8 cellular contexts compared by ENCODE assay signal in genomic region chr7:90594791-90595317, GRCh38. TPM values are rescaled to one million over a fixed set of nuclear protein-coding genes. Genes with fewer than 3 reads are reported as not detected.
DNase-seq lines count a peak whose midpoint lies in the region; ATAC-seq and TF ChIP-seq lines count a peak whose summit lies in the region.

No MANE protein-coding gene starts in this region.

- H3K4me1 Mint-ChIP-seq in activated T-cell treated with anti-CD3 and anti-CD28 coated beads, Interleukin-2, amount 50 U/mL, for 72 hours (ENCODE audit: low read depth), result peaks cover 21% of the 10 kb centered on the region
- peaks cover 12% of the 10 kb centered on the region for H3K4me1 Mint-ChIP-seq in activated T-cell treated with anti-CD3 and anti-CD28 coated beads, Interleukin-2, amount 50 U/mL, for 4 hours (ENCODE audit: low read depth)
- peaks cover 9 to 18% (median 18%) of the 10 kb centered on the region in 3 donors for H3K4me1 Mint-ChIP-seq in T-cell

- H3K27ac ChIP-seq in heart right ventricle (peak overlapping the region; percentile 80 to 91 (median 84)), sigmoid colon (peak overlapping the region; percentile 79 to 86 (median 85))

- POLR2A ChIA-PET in T-cell (lab: Charles Lee), result no interaction called here

- peak in 1 of 4 donors; percentile 25 for TF ChIP-seq EP300 in sigmoid colon (IDR thresholded peaks at IDR 0.05)

- no peak for ATAC-seq in activated T-cell treated with anti-CD3 and anti-CD28 coated beads, Interleukin-2, amount 50 U/mL, for 72 hours (replicated peaks in 1 of 2)
- ATAC-seq in activated T-cell treated with anti-CD3 and anti-CD28 coated beads, Interleukin-2, amount 50 U/mL, for 4 hours, result no peak
- ATAC-seq in T-cell (replicated peaks in 1 of 4), result no peak
- ATAC-seq in heart right ventricle, result peak; percentile 24 to 86 (median 70)

- H3K27me3 ChIP-seq in heart right ventricle, result peaks cover 0 to 5% (median 0%) of the 10 kb centered on the region in 7 donors
- H3K27me3 ChIP-seq in sigmoid colon, result no peaks in the 10 kb centered on the region

- peaks cover 47% of the 10 kb centered on the region for H3K27me3 Mint-ChIP-seq in activated T-cell treated with anti-CD3 and anti-CD28 coated beads, Interleukin-2, amount 50 U/mL, for 72 hours (ENCODE audit: low read depth)
- H3K27me3 Mint-ChIP-seq in activated T-cell treated with anti-CD3 and anti-CD28 coated beads, Interleukin-2, amount 50 U/mL, for 4 hours (ENCODE audit: low read depth), result peaks cover 38% of the 10 kb centered on the region
- H3K27me3 Mint-ChIP-seq in T-cell, result peaks cover 28 to 45% of the 10 kb centered on the region in 2 donors

- no peak for DNase-seq in activated T-cell treated with anti-CD3 and anti-CD28 coated beads, Interleukin-2, amount 50 U/mL, for 72 hours
- no peak for DNase-seq in activated T-cell treated with anti-CD3 and anti-CD28 coated beads, Interleukin-2, amount 50 U/mL, for 4 hours
- no peak for DNase-seq in T-cell
- peak; percentile 19 to 71 for DNase-seq in heart right ventricle
- peak; percentile 77 for DNase-seq in sigmoid colon
- DNase-seq in COLO668 (lab: John Stamatoyannopoulos, UW; ENCODE audit: unreplicated experiment), result no peak
- DNase-seq in SIG-M5 treated with dmso at 0.1 percent for 504 hours (lab: John Stamatoyannopoulos, UW; ENCODE audit: unreplicated experiment), result no peak
- DNase-seq in GM19238 (ENCODE audit: insufficient read length, low spot score), result no peak

- H3K9me3 ChIP-seq in heart right ventricle (no peaks in the 10 kb centered on the region), sigmoid colon (no peaks in the 10 kb centered on the region)

- CTCF ChIA-PET in T-cell (lab: Charles Lee), result no interaction called here

- intact Hi-C loops in heart right ventricle (cut with DNase I), result loop anchor here in 2 of 10 donors (5.0 to 10.0 kb wide), 3 partner anchors 130 to 437 kb away; partner anchors contain the start of gene PTTG1IP2 (in 1 of the 2)
- intact Hi-C loops in sigmoid colon (cut with DNase I), result loop anchor here (10.0 kb wide), 2 partner anchors 140 to 440 kb away; no protein-coding TSS in a partner anchor

- H3K36me3 ChIP-seq in heart right ventricle, result no peaks in the 10 kb centered on the region
- no peaks in the 10 kb centered on the region for H3K36me3 ChIP-seq in sigmoid colon

- H3K9me3 Mint-ChIP-seq in activated T-cell treated with anti-CD3 and anti-CD28 coated beads, Interleukin-2, amount 50 U/mL, for 72 hours, result no peaks in the 10 kb centered on the region
- H3K9me3 Mint-ChIP-seq in activated T-cell treated with anti-CD3 and anti-CD28 coated beads, Interleukin-2, amount 50 U/mL, for 4 hours, result no peaks in the 10 kb centered on the region
- H3K9me3 Mint-ChIP-seq in T-cell, result no peaks in the 10 kb centered on the region

- 29 to 30% methylated on average over 10 of the region's 10 CpGs for WGBS in heart right ventricle, 2 donors
- WGBS in sigmoid colon, 2 donors, result 35 to 73% methylated on average over 10 of the region's 10 CpGs

- H3K4me1 ChIP-seq in heart right ventricle (peaks cover 0 to 47% (median 21%) of the 10 kb centered on the region in 9 donors), sigmoid colon (peaks cover 0 to 22% (median 7%) of the 10 kb centered on the region in 4 donors)

- peak overlapping the region; percentile 44 to 72 for H3K4me3 Mint-ChIP-seq in activated T-cell treated with anti-CD3 and anti-CD28 coated beads, Interleukin-2, amount 50 U/mL, for 72 hours
- H3K4me3 Mint-ChIP-seq in activated T-cell treated with anti-CD3 and anti-CD28 coated beads, Interleukin-2, amount 50 U/mL, for 4 hours, result no peak overlapping the region
- peak overlapping the region; percentile 67 to 76 (median 72) for H3K4me3 Mint-ChIP-seq in T-cell

- peaks cover 0 to 1% of the 10 kb centered on the region in 2 donors for H3K36me3 Mint-ChIP-seq in activated T-cell treated with anti-CD3 and anti-CD28 coated beads, Interleukin-2, amount 50 U/mL, for 72 hours (ENCODE audit: insufficient read depth in 2 of 2)
- no peaks in the 10 kb centered on the region for H3K36me3 Mint-ChIP-seq in activated T-cell treated with anti-CD3 and anti-CD28 coated beads, Interleukin-2, amount 50 U/mL, for 4 hours (ENCODE audit: insufficient read depth)
- H3K36me3 Mint-ChIP-seq in T-cell, result no peaks in the 10 kb centered on the region

- no peak overlapping the region for H3K27ac Mint-ChIP-seq in activated T-cell treated with anti-CD3 and anti-CD28 coated beads, Interleukin-2, amount 50 U/mL, for 72 hours
- H3K27ac Mint-ChIP-seq in T-cell, result no peak overlapping the region

- H3K4me3 ChIP-seq in heart right ventricle (peak overlapping the region in 9 of 10 donors; percentile 33 to 90 (median 80)), sigmoid colon (peak overlapping the region in 3 of 4 donors; percentile 60 to 74 (median 66))

- no peak for TF ChIP-seq CTCF in heart right ventricle (IDR thresholded peaks at IDR 0.05)
- TF ChIP-seq CTCF in sigmoid colon (IDR thresholded peaks at IDR 0.05), result no peak

- TF ChIP-seq POLR2A in sigmoid colon (IDR thresholded peaks at IDR 0.05), result no peak

RNA-seq across cellular contexts. Expression of gene CDK14, which starts 1.3 kb away (rescaled TPM):
- total RNA-seq in activated T-cell treated with anti-CD3 and anti-CD28 coated beads, Interleukin-2, amount 50 U/mL, for 72 hours, result 1 to 10 TPM in 1 of 2 donors, under 1 TPM in 1; 0.49 to 1.7 TPM
- total RNA-seq in activated T-cell treated with anti-CD3 and anti-CD28 coated beads, Interleukin-2, amount 50 U/mL, for 4 hours, result 1 to 10 TPM in 1 of 3 donors, under 1 TPM in 2; 0.71 to 1.1 (median 0.95) TPM
- total RNA-seq in T-cell, result 1 to 10 TPM in 4 of 5 donors, under 1 TPM in 1; 0.86 to 6.6 (median 1.6) TPM
- total RNA-seq in heart right ventricle, result 10 to 100 TPM; 12.7 to 36.5 (median 25.5) TPM
- polyA plus RNA-seq in heart right ventricle, result 1 to 10 TPM; 3.9 to 7.7 TPM
- total RNA-seq in sigmoid colon, result 10 to 100 TPM; 11.1 to 19.3 (median 16.4) TPM
- polyA plus RNA-seq in sigmoid colon, result 1 to 10 TPM in 2 of 3 donors, under 1 TPM in 1; 0.92 to 4.0 (median 2.4) TPM

Comparison
In these comparisons a context has a peak if more than half of its experiments do, and no peak if none do; other contexts are left out.
1. ATAC-seq: peak in heart right ventricle (8 of 8); none in activated T-cell treated with anti-CD3 and anti-CD28 coated beads, Interleukin-2, amount 50 U/mL, for 72 hours (0 of 2), activated T-cell treated with anti-CD3 and anti-CD28 coated beads, Interleukin-2, amount 50 U/mL, for 4 hours (0 of 2) and T-cell (0 of 4).
2. DNase-seq: peak in heart right ventricle (2 of 2) and sigmoid colon (single experiment); none in activated T-cell treated with anti-CD3 and anti-CD28 coated beads, Interleukin-2, amount 50 U/mL, for 72 hours (0 of 2), activated T-cell treated with anti-CD3 and anti-CD28 coated beads, Interleukin-2, amount 50 U/mL, for 4 hours (single experiment), T-cell (0 of 34), COLO668 (single experiment), SIG-M5 treated with dmso at 0.1 percent for 504 hours (single experiment) and GM19238 (single experiment).